Comparison of ENCODE assay signal across 25 cellular contexts in genomic region chr3:108403921-108404320, GRCh38.
DNase-seq lines count a peak whose midpoint lies in the region; ATAC-seq and TF ChIP-seq lines count a peak whose summit lies in the region.
"Had no signal": no experiment of that assay in that cellular context is flagged by ENCODE, and none has a peak within 500 bp of the region (broad histone marks: within the 10 kb centered on the region; RNA-seq: fewer than 3 reads in every experiment).

No MANE protein-coding gene starts in this region.

- DNase-seq in EH (ENCODE audit: low read depth) (peak; percentile 60), fibroblast of peridontal ligament (ENCODE audit: extremely low read depth) (peak; percentile 20), retina (peak; percentile 39), NCI-H2081 treated with DMSO at 0.1 percent for 48 hours (lab: John Stamatoyannopoulos, UW) (no peak), NCI-H510A treated with DMSO at 0.1 percent for 48 hours (lab: John Stamatoyannopoulos, UW) (no peak), NCI-H1436 (lab: John Stamatoyannopoulos, UW) (no peak)
- DNase-seq: activated CD4-positive, alpha-beta T cell treated with anti-CD3 and anti-CD28 coated beads for 4 hours; aorta; C1 segment of cervical spinal cord; COR-L47; cortex of kidney; effector memory CD4-positive, alpha-beta T cell; GF-D8; glutamatergic neuron; Kasumi-1; NCI-H1436 treated with DMSO at 0.1 percent for 48 hours; NCI-H2107; NCI-H345; NCI-H774; SHP77 treated with DMSO at 0.1 percent for 48 hours had no signal

- ATAC-seq in SK-N-SH treated with all-trans-retinoic acid at 6 μM for 48 hours, result peak; percentile 77
- ATAC-seq in HG03565 (IDR thresholded peaks at IDR 0.05; ENCODE audit: unreplicated experiment), result no peak
- ATAC-seq: activated naive CD4-positive, alpha-beta T cell treated with anti-CD3 and anti-CD28 coated beads, Interleukin-2, amount 50 U/mL, for 72 hours; HepG2; left lobe of liver had no signal

TF ChIP-seq in SK-N-SH treated with all-trans-retinoic acid at 6 μM for 48 hours, 23 proteins besides CTCF, POLR2A, EP300 and RAD21:
- no peak for TF ChIP-seq ZFP30 (CRISPR knock-in tag; IDR thresholded peaks at IDR 0.05)
- TF ChIP-seq ZNF70 (CRISPR knock-in tag; IDR thresholded peaks at IDR 0.05), result no peak
- no peak for TF ChIP-seq ESRRG (CRISPR knock-in tag; IDR thresholded peaks at IDR 0.05)
- TF ChIP-seq GLIS3 (CRISPR knock-in tag; IDR thresholded peaks at IDR 0.05), result no peak

Comparison
In these comparisons a context has a peak if more than half of its experiments do, and no peak if none do; other contexts are left out.
1. DNase-seq: peak in EH (single experiment), fibroblast of peridontal ligament (single experiment) and retina (single experiment); none in NCI-H2081 treated with DMSO at 0.1 percent for 48 hours (single experiment), NCI-H510A treated with DMSO at 0.1 percent for 48 hours (single experiment) and NCI-H1436 (single experiment).